10 cellular contexts compared by ENCODE assay signal in genomic region chr15:90420488-90420850, GRCh38. TPM values are rescaled to one million over a fixed set of nuclear protein-coding genes. Genes with fewer than 3 reads are reported as not detected.
DNase-seq lines count a peak whose midpoint lies in the region; ATAC-seq and TF ChIP-seq lines count a peak whose summit lies in the region.
"Had no signal": no experiment of that assay in that cellular context is flagged by ENCODE, and none has a peak within 500 bp of the region (broad histone marks: within the 10 kb centered on the region; RNA-seq: fewer than 3 reads in every experiment).

No MANE protein-coding gene starts in this region.

- H4K91ac ChIP-seq in trophoblast cell (ENCODE audit: low read depth, low read length) = no peak overlapping the region

- peak overlapping the region; percentile 32 for H3K18ac ChIP-seq in trophoblast cell (ENCODE audit: low read length)

- peaks cover 0 to 4% (median 0%) of the 10 kb centered on the region in 7 donors for H3K9me3 Mint-ChIP-seq in CD14-positive monocyte

- H3K4me2 ChIP-seq in SK-N-SH = peak overlapping the region; percentile 81
- no peak overlapping the region for H3K4me2 ChIP-seq in trophoblast cell (ENCODE audit: low read length)

- no peak overlapping the region for H3K14ac ChIP-seq in trophoblast cell (ENCODE audit: low read length)

- peaks cover 0 to 2% (median 0%) of the 10 kb centered on the region in 3 donors for H3K27me3 Mint-ChIP-seq in CD14-positive monocyte (ENCODE audit: low read depth in 3 of 3)

- POLR2A ChIA-PET in SK-N-SH (lab: Yijun Ruan, JAX) = no interaction called here

- H3F3A ChIP-seq in SK-N-SH (replicated peaks; ENCODE audit: insufficient read depth) = peaks cover 41% of the 10 kb centered on the region

- no peak overlapping the region for H3K4me3 Mint-ChIP-seq in CD14-positive monocyte

- no peak for TF ChIP-seq RAD21 in SK-N-SH (IDR thresholded peaks at IDR 0.05; ENCODE audit: low read length)

- H3K4me3 ChIP-seq in SK-N-SH (ENCODE audit: low read depth in 2 of 2, low read length in 1 of 2) = peak overlapping the region; percentile 21 to 51; a peak in 3 of 4 replicates
- no peak overlapping the region for H3K4me3 ChIP-seq in trophoblast cell (ENCODE audit: low read depth, low read length)
- H3K4me3 ChIP-seq in right lobe of liver = no peak overlapping the region

- TF ChIP-seq CTCF in CD14-positive monocyte (IDR thresholded peaks at IDR 0.05) (no peak), SK-N-SH (IDR thresholded peaks at IDR 0.05) (no peak), right lobe of liver (IDR thresholded peaks at IDR 0.05) (no peak)

- H3K27ac ChIP-seq in SK-N-SH (ENCODE audit: low read depth in 2 of 2, low read length in 1 of 2) (peak overlapping the region; percentile 76 to 96; a peak in 3 of 4 replicates), epithelial cell of prostate (peak overlapping the region; percentile 73), trophoblast cell (ENCODE audit: low read depth, low read length) (no peak overlapping the region), right lobe of liver (no peak overlapping the region)

- H4K8ac ChIP-seq in trophoblast cell (ENCODE audit: low read depth, low read length) = no peak overlapping the region

- no peak for TF ChIP-seq POLR2A in right lobe of liver (IDR thresholded peaks at IDR 0.05)

- H3K27ac Mint-ChIP-seq in CD14-positive monocyte = peak overlapping the region in 6 of 7 donors; percentile 33 to 81 (median 49)

- H2AK5ac ChIP-seq in trophoblast cell (ENCODE audit: low read length) = no peak overlapping the region

- ATAC-seq in GM21367 (IDR thresholded peaks at IDR 0.05; ENCODE audit: unreplicated experiment) (no peak), HG03039 (IDR thresholded peaks at IDR 0.05; ENCODE audit: unreplicated experiment) (no peak), right lobe of liver (no peak)

- H3K4ac ChIP-seq in trophoblast cell (ENCODE audit: low read depth, low read length) = peak overlapping the region; percentile 71

- WGBS in SK-N-SH (ENCODE audit: low lambda C conversion rate) = 68% methylated on average over 1 of the region's 1 CpG
- whole genome bisulfite sequencing in trophoblast cell (ENCODE audit: extremely low coverage, insufficient coverage, insufficient read length) = no CpG with 5 or more reads among the region's 1 CpG
- WGBS in right lobe of liver (ENCODE audit: insufficient coverage, low coverage, low lambda C conversion rate, missing lambda C conversion rate) = no CpG with 5 or more reads among the region's 1 CpG

- peaks cover 53% of the 10 kb centered on the region for H3K4me1 Mint-ChIP-seq in CD14-positive monocyte

- no peaks in the 10 kb centered on the region for H3K27me3 ChIP-seq in SK-N-SH (ENCODE audit: insufficient read depth)
- H3K27me3 ChIP-seq in trophoblast cell (ENCODE audit: insufficient read depth, low read length) = no peaks in the 10 kb centered on the region
- no peaks in the 10 kb centered on the region for H3K27me3 ChIP-seq in right lobe of liver

- no peak overlapping the region for H2BK12ac ChIP-seq in trophoblast cell (ENCODE audit: low read length)

- H2AFZ ChIP-seq in SK-N-SH (ENCODE audit: low read depth) (no peak overlapping the region), trophoblast cell (ENCODE audit: insufficient read depth, low read length, poor library complexity) (no peak overlapping the region)

- no peak overlapping the region for H4K12ac ChIP-seq in trophoblast cell (ENCODE audit: low read depth, low read length)

- no peak overlapping the region for H2BK5ac ChIP-seq in trophoblast cell (ENCODE audit: low read depth, low read length, poor library complexity)

- H3K9me2 ChIP-seq in SK-N-SH = no peaks in the 10 kb centered on the region

- no peak overlapping the region for H3K23ac ChIP-seq in trophoblast cell (ENCODE audit: low read length)

- H4K20me1 ChIP-seq in SK-N-SH (ENCODE audit: insufficient read depth) = peaks cover 46% of the 10 kb centered on the region

- peaks cover 0 to 4% of the 10 kb centered on the region in 2 experiments for H3K36me3 ChIP-seq in SK-N-SH (replicated peaks in 1 of 2; ENCODE audit: control insufficient read depth in 1 of 2, insufficient read depth in 2 of 2, low read length in 1 of 2)
- no peaks in the 10 kb centered on the region for H3K36me3 ChIP-seq in trophoblast cell (ENCODE audit: control insufficient read depth in 1 of 2, insufficient read depth in 2 of 2, low read length in 2 of 2)
- no peaks in the 10 kb centered on the region for H3K36me3 ChIP-seq in right lobe of liver

- intact Hi-C loops in CD14-positive monocyte (cut with micrococcal nuclease) (loop anchor here in 1 of 2 donors (10.0 kb wide), 1 partner anchor 96 kb away; no protein-coding TSS in a partner anchor), right lobe of liver (cut with DNase I) (no loop called here)

- no peak overlapping the region for H2BK120ac ChIP-seq in trophoblast cell (ENCODE audit: insufficient read depth, low read length, poor library complexity)

- H3K4me1 ChIP-seq in SK-N-SH (ENCODE audit: control insufficient read depth in 1 of 2, insufficient read depth in 2 of 2, low read depth in 1 of 2, low read length in 1 of 2) = peaks cover 0 to 61% of the 10 kb centered on the region in 2 experiments; a peak in 2 of 4 replicates
- H3K4me1 ChIP-seq in trophoblast cell (ENCODE audit: control insufficient read depth in 1 of 2, insufficient read depth in 2 of 2, low read length in 2 of 2) = peaks cover 3 to 10% of the 10 kb centered on the region in 2 experiments
- peaks cover 0 to 14% (median 0%) of the 10 kb centered on the region in 4 donors for H3K4me1 ChIP-seq in right lobe of liver

- CTCF ChIA-PET in SK-N-SH (lab: Yijun Ruan, JAX) = interaction anchor here (1.7 to 3.3 kb wide), 2 partner anchors 11 to 100 kb away, joined by 4 to 12 read pairs; no protein-coding TSS in a partner anchor

- TF ChIP-seq EP300 in SK-N-SH (IDR thresholded peaks at IDR 0.05; ENCODE audit: borderline replicate concordance in 1 of 2, low read depth in 1 of 2, low read length in 1 of 2) = no peak

- DNase-seq in CD14-positive monocyte (ENCODE audit: low spot score) (no peak), SK-N-SH (no peak), epithelial cell of prostate (ENCODE audit: low read depth, low spot score) (no peak), trophoblast cell (no peak), right lobe of liver (no peak), DMS153 (lab: John Stamatoyannopoulos, UW) (no peak)
- DNase-seq: DMS79 treated with DMSO at 0.1 percent for 48 hours; stimulated activated CD4-positive, alpha-beta T cell treated with anti-CD3 and anti-CD28 coated beads, Interleukin-4, amount 100 ng/mL, for 4 hours had no signal

- H3K36me3 Mint-ChIP-seq in CD14-positive monocyte = peaks cover 17 to 23% of the 10 kb centered on the region in 2 donors

- H3K79me1 ChIP-seq in trophoblast cell (ENCODE audit: low read length) = peaks cover 3% of the 10 kb centered on the region

- peak overlapping the region; percentile 54 for H3K9ac ChIP-seq in SK-N-SH
- H3K9ac ChIP-seq in trophoblast cell (ENCODE audit: low read length) = no peak overlapping the region

- peaks cover 97% of the 10 kb centered on the region for H3K79me2 ChIP-seq in SK-N-SH (ENCODE audit: insufficient read depth)
- H3K79me2 ChIP-seq in trophoblast cell (ENCODE audit: control insufficient read depth, insufficient read depth, low read length, poor library complexity) = peaks cover 24% of the 10 kb centered on the region

- H3K9me3 ChIP-seq in SK-N-SH (no peaks in the 10 kb centered on the region), trophoblast cell (ENCODE audit: insufficient read depth, low read depth, low read length) (no peaks in the 10 kb centered on the region), right lobe of liver (no peaks in the 10 kb centered on the region)

TF ChIP-seq in SK-N-SH, 30 proteins besides CTCF, POLR2A, EP300 and RAD21:
- TF ChIP-seq GATA2 (CRISPR knock-in tag; IDR thresholded peaks at IDR 0.05) (no peak), USF2 (IDR thresholded peaks at IDR 0.05; ENCODE audit: borderline replicate concordance, low read depth, low read length) (no peak), RFX5 (IDR thresholded peaks at IDR 0.05; ENCODE audit: low read length) (no peak), FOXM1 (IDR thresholded peaks at IDR 0.05; ENCODE audit: low read depth) (no peak), TEAD4 (IDR thresholded peaks at IDR 0.05; ENCODE audit: borderline replicate concordance, insufficient read depth) (no peak), FOXJ3 (CRISPR knock-in tag; IDR thresholded peaks at IDR 0.05) (no peak), NRF1 (IDR thresholded peaks at IDR 0.05; ENCODE audit: low read depth, low read length) (no peak), MXI1 (IDR thresholded peaks at IDR 0.05; ENCODE audit: low read depth, low read length) (no peak)
- TF ChIP-seq, protein P1, sequence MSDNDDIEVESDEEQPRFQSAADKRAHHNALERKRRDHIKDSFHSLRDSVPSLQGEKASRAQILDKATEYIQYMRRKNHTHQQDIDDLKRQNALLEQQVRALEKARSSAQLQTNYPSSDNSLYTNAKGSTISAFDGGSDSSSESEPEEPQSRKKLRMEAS (IDR thresholded peaks at IDR 0.05; ENCODE audit: low read depth) = no peak

RNA-seq across cellular contexts. Expression of gene IQGAP1, which starts 32.4 kb away (rescaled TPM):
- polyA plus RNA-seq in CD14-positive monocyte (100 to 1,000 TPM; 207 to 276 TPM), SK-N-SH (2012; rRNA removed) (51.8 and 56.5 TPM in 2 replicates)
- polyA plus RNA-seq in SK-N-SH (2012; cell fraction: cytosol; rRNA removed) = 36.4 and 55.5 TPM in 2 replicates
- 113 and 182 TPM in 2 replicates for polyA plus RNA-seq in SK-N-SH (2012; cell fraction: nucleus; rRNA removed)
- 301 and 302 TPM in 2 replicates for polyA plus RNA-seq in trophoblast cell (2013)
- total RNA-seq in right lobe of liver = 10 to 100 TPM; 12.2 to 43.7 (median 26.3) TPM

Comparison
In these comparisons a context has a peak if more than half of its experiments do, and no peak if none do; other contexts are left out.
1. H3K27ac ChIP-seq: peak in SK-N-SH (2 of 2) and epithelial cell of prostate (single experiment); none in trophoblast cell (single experiment) and right lobe of liver (0 of 3).
2. H3K4me3 ChIP-seq: peak in SK-N-SH (2 of 2); none in trophoblast cell (single experiment) and right lobe of liver (0 of 3).